Comparison of ENCODE assay signal across 1 cellular context in genomic region chr1:89523597-89524368, GRCh38.
TF ChIP-seq lines count a peak whose summit lies in the region.

No MANE protein-coding gene starts in this region.

TF ChIP-seq in HepG2, 621 proteins besides CTCF, POLR2A, EP300 and RAD21 (continued from another document):
- TF ChIP-seq CENPT (CRISPR knock-in tag; IDR thresholded peaks at IDR 0.05; ENCODE audit: low read depth) (0 out of 2 replicates have a peak, but pooled peaks have one; percentile 50), TEF (CRISPR knock-in tag; IDR thresholded peaks at IDR 0.05) (peak; percentile 83; the same call in 1 of the 2 replicates), ZNF788 (CRISPR knock-in tag; IDR thresholded peaks at IDR 0.05; ENCODE audit: borderline replicate concordance) (no peak), RXRB (CRISPR knock-in tag; IDR thresholded peaks at IDR 0.05; ENCODE audit: borderline replicate concordance) (0 out of 2 replicates have a peak, but pooled peaks have one; percentile 8), GABPA (IDR thresholded peaks at IDR 0.05; ENCODE audit: low read depth, low read length) (no peak), GABPA (CRISPR knock-in tag; IDR thresholded peaks at IDR 0.05; ENCODE audit: low read depth) (no peak), ZNF235 (CRISPR knock-in tag; IDR thresholded peaks at IDR 0.05; ENCODE audit: borderline replicate concordance) (no peak), ZNF232 (CRISPR knock-in tag; IDR thresholded peaks at IDR 0.05; ENCODE audit: borderline replicate concordance) (0 out of 2 replicates have a peak, but pooled peaks have one; percentile 72), MAX (IDR thresholded peaks at IDR 0.05) (0 out of 2 replicates have a peak, but pooled peaks have one; percentile 92), ZNF598 (CRISPR knock-in tag; IDR thresholded peaks at IDR 0.05; ENCODE audit: borderline replicate concordance) (no peak), NR2F1 (CRISPR knock-in tag; IDR thresholded peaks at IDR 0.05) (0 out of 4 replicates have a peak, but pooled peaks of 1 of the 2 experiments have one; percentile 13), ZBTB43 (CRISPR knock-in tag; conservative IDR thresholded peaks at IDR 0.05) (0 out of 2 replicates have a peak, but pooled peaks have one; percentile 25), HDAC1 (CRISPR knock-in tag; IDR thresholded peaks at IDR 0.05) (no peak), ARNT2 (CRISPR knock-in tag; IDR thresholded peaks at IDR 0.05; ENCODE audit: low read depth) (no peak), ARNTL (CRISPR knock-in tag; IDR thresholded peaks at IDR 0.05) (peak; percentile 87; the same call in 1 of the 2 replicates), ZFP41 (CRISPR knock-in tag; IDR thresholded peaks at IDR 0.05; ENCODE audit: borderline replicate concordance) (peak; percentile 88; the same call in 1 of the 2 replicates), ZBTB3 (CRISPR knock-in tag; IDR thresholded peaks at IDR 0.05; ENCODE audit: borderline replicate concordance, low read depth) (no peak), ZNF7 (CRISPR knock-in tag; IDR thresholded peaks at IDR 0.05) (no peak), ZNF83 (CRISPR knock-in tag; IDR thresholded peaks at IDR 0.05; ENCODE audit: borderline replicate concordance) (0 out of 2 replicates have a peak, but pooled peaks have one; percentile 45), NFAT5 (CRISPR knock-in tag; IDR thresholded peaks at IDR 0.05) (peak; percentile 90; the same call in 1 of the 2 replicates), ZNF30 (CRISPR knock-in tag; IDR thresholded peaks at IDR 0.05) (0 out of 2 replicates have a peak, but pooled peaks have one; percentile 49), FOXK2 (IDR thresholded peaks at IDR 0.05) (no peak)
TF ChIP-seq in HepG2: peak in this region for 44.
